1 cellular context compared by ENCODE assay signal in genomic region chr10:90856964-90857634, GRCh38.
TF ChIP-seq lines count a peak whose summit lies in the region.

No MANE protein-coding gene starts in this region.

TF ChIP-seq in K562, 482 proteins besides CTCF, POLR2A, EP300 and RAD21 (continued from another document):
- TF ChIP-seq, protein P1, sequence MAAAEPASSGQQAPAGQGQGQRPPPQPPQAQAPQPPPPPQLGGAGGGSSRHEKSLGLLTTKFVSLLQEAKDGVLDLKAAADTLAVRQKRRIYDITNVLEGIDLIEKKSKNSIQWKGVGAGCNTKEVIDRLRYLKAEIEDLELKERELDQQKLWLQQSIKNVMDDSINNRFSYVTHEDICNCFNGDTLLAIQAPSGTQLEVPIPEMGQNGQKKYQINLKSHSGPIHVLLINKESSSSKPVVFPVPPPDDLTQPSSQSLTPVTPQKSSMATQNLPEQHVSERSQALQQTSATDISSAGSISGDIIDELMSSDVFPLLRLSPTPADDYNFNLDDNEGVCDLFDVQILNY (CRISPR knock-in tag; IDR thresholded peaks at IDR 0.05): no peak
- TF ChIP-seq FOXJ3 (CRISPR knock-in tag; IDR thresholded peaks at IDR 0.05) (no peak), DDX20 (tag; IDR thresholded peaks at IDR 0.05; ENCODE audit: low read depth) (no peak), HDGF (IDR thresholded peaks at IDR 0.05) (no peak), FIP1L1 (IDR thresholded peaks at IDR 0.05; ENCODE audit: low read depth, low read length, poor library complexity, severe bottlenecking) (peak; percentile 31), ZFP1 (CRISPR knock-in tag; IDR thresholded peaks at IDR 0.05) (no peak), E2F6 (IDR thresholded peaks at IDR 0.05; ENCODE audit: borderline replicate concordance in 1 of 2, extremely low read depth in 1 of 2, insufficient read depth in 1 of 2, insufficient read length in 1 of 2, low read depth in 1 of 2, low read length in 1 of 2, poor library complexity in 1 of 2, severe bottlenecking in 1 of 2) (no peak), ARID4B (CRISPR knock-in tag; IDR thresholded peaks at IDR 0.05) (no peak), ZNF224 (CRISPR knock-in tag; IDR thresholded peaks at IDR 0.05) (no peak)
